ENCODE assay signal across 32 cellular contexts in genomic region chr12:128995619-128996018, GRCh38.
"Had no signal": no experiment of that assay in that cellular context is flagged by ENCODE, and none has a peak within 500 bp of the region (broad histone marks: within the 10 kb centered on the region; RNA-seq: fewer than 3 reads in every experiment).

No MANE protein-coding gene starts in this region.

- FAIRE-seq: astrocyte, bronchial epithelial cell had no signal

- H3K36me3 ChIP-seq: adrenal gland, ascending aorta, brain microvascular endothelial cell, breast epithelium, cardiac muscle cell had no signal

- H3K9me3 ChIP-seq: adrenal gland, ascending aorta, body of pancreas had no signal

- DNase-seq: activated effector memory CD4-positive, alpha-beta T cell treated with anti-CD3 and anti-CD28 coated beads, Interleukin-2, amount 50 U/mL, for 16 hours; activated effector memory CD4-positive, alpha-beta T cell treated with Interleukin-2 at 50 U/mL for 16 hours; activated gamma-delta T cell; activated gamma-delta T cell treated with Interleukin-2 at 50 U/mL for 16 hours; activated naive CD4-positive, alpha-beta T cell; activated naive CD4-positive, alpha-beta T cell treated with anti-CD3 and anti-CD28 coated beads for 36 hours; activated naive CD4-positive, alpha-beta T cell treated with anti-CD3 and anti-CD28 coated beads, Interleukin-2, amount 10 ng/mL, durations not matched to agents 7 days and 5 days; activated naive CD4-positive, alpha-beta T cell treated with anti-CD3 and anti-CD28 coated beads, Interleukin-2, amount 50 U/mL, for 16 hours; activated naive CD4-positive, alpha-beta T cell treated with Interleukin-2 at 50 U/mL for 16 hours; activated naive CD8-positive, alpha-beta T cell treated with anti-CD3 and anti-CD28 coated beads for 36 hours; activated naive CD8-positive, alpha-beta T cell treated with anti-CD3 and anti-CD28 coated beads, Interleukin-2, amount 10 ng/mL, durations not matched to agents 7 days and 5 days; activated naive CD8-positive, alpha-beta T cell treated with anti-CD3 and anti-CD28 coated beads, Interleukin-2, amount 50 U/mL, for 24 hours; activated T-cell treated with anti-CD3 and anti-CD28 coated beads, Interleukin-2, amount 50 U/mL, for 24 hours; activated T-cell treated with anti-CD3 and anti-CD28 coated beads, Interleukin-2, amount 50 U/mL, for 4 hours; activated T-cell treated with anti-CD3 and anti-CD28 coated beads, Interleukin-2, amount 50 U/mL, for 48 hours; activated T-cell treated with anti-CD3 and anti-CD28 coated beads, Interleukin-2, amount 50 U/mL, for 72 hours; adrenal gland; amniotic stem cell; amygdala; anterior cingulate cortex; aorta; brain microvascular endothelial cell; central memory CD4-positive, alpha-beta T cell; cerebellar nuclear complex had no signal

- H3K27ac ChIP-seq: adrenal gland, ascending aorta, body of pancreas, brain microvascular endothelial cell, breast epithelium, cardiac muscle cell had no signal

- H3K27me3 ChIP-seq: adrenal gland, ascending aorta, body of pancreas, brain microvascular endothelial cell, breast epithelium, cardiac muscle cell had no signal

- H3K4me3 ChIP-seq: adrenal gland, ascending aorta, body of pancreas, breast epithelium, cardiac muscle cell had no signal

- ATAC-seq: activated naive CD4-positive, alpha-beta T cell treated with anti-CD3 and anti-CD28 coated beads, Interleukin-2, amount 50 U/mL, for 72 hours; activated naive CD8-positive, alpha-beta T cell treated with anti-CD3 and anti-CD28 coated beads, Interleukin-2, amount 50 U/mL, for 24 hours; activated T-cell treated with anti-CD3 and anti-CD28 coated beads, Interleukin-2, amount 50 U/mL, for 4 hours; activated T-cell treated with anti-CD3 and anti-CD28 coated beads, Interleukin-2, amount 50 U/mL, for 72 hours; activated T-helper 17 cell treated with anti-CD3 and anti-CD28 coated beads, Interleukin-2, amount 50 U/mL, for 72 hours; body of pancreas had no signal

- H3K4me1 ChIP-seq: adrenal gland, ascending aorta, body of pancreas, breast epithelium had no signal
